ENCODE assay signal across 19 cellular contexts in genomic region chr14:38311655-38312054, GRCh38. TPM values are rescaled to one million over a fixed set of nuclear protein-coding genes. Genes with fewer than 3 reads are reported as not detected.
"Had no signal": no experiment of that assay in that cellular context is flagged by ENCODE, and none has a peak within 500 bp of the region (broad histone marks: within the 10 kb centered on the region; RNA-seq: fewer than 3 reads in every experiment).

No MANE protein-coding gene starts in this region.

- H3K9me3 ChIP-seq: body of pancreas, gastroesophageal sphincter, prostate gland, testis, upper lobe of left lung had no signal

- H3K27me3 ChIP-seq: body of pancreas, gastroesophageal sphincter, testis, upper lobe of left lung had no signal

- H3K4me3 ChIP-seq: body of pancreas, gastroesophageal sphincter, prostate gland, testis, upper lobe of left lung had no signal

- ATAC-seq: activated naive CD4-positive, alpha-beta T cell treated with anti-CD3 and anti-CD28 coated beads, Interleukin-2, amount 50 U/mL, for 72 hours; activated T-cell treated with anti-CD3 and anti-CD28 coated beads, Interleukin-2, amount 50 U/mL, for 72 hours; body of pancreas; gastroesophageal sphincter; sciatic nerve; stimulated activated naive CD8-positive, alpha-beta T cell treated with anti-CD3 and anti-CD28 coated beads, Interleukin-15, amount 100 ng/mL, for 72 hours had no signal

- DNase-seq: activated CD4-positive, alpha-beta T cell treated with anti-CD3 and anti-CD28 coated beads, Interleukin-2, amount 10 ng/mL, durations not matched to agents 7 days and 5 days; activated CD8-positive, alpha-beta memory T cell treated with anti-CD3 and anti-CD28 coated beads, Interleukin-2, amount 50 U/mL, for 48 hours; activated gamma-delta T cell; activated T-cell treated with anti-CD3 and anti-CD28 coated beads, Interleukin-2, amount 50 U/mL, for 72 hours; amniotic stem cell; body of pancreas; central memory CD4-positive, alpha-beta T cell; cortex of kidney; effector CD8-positive, alpha-beta T cell; kidney; stimulated activated CD4-positive, alpha-beta T cell treated with anti-CD3 and anti-CD28 coated beads, Interleukin-1b, Interleukin-23, amount 100 ng/mL, for 48 hours; stimulated activated naive CD8-positive, alpha-beta T cell treated with anti-CD3 and anti-CD28 coated beads, Interleukin-15, amount 100 ng/mL, for 72 hours; testis; upper lobe of left lung had no signal

- H3K4me1 ChIP-seq: body of pancreas, gastroesophageal sphincter, prostate gland, upper lobe of left lung had no signal

- H3K36me3 ChIP-seq: gastroesophageal sphincter, prostate gland, upper lobe of left lung had no signal

- H3K27ac ChIP-seq: body of pancreas, epithelial cell of prostate, gastroesophageal sphincter, prostate gland, testis had no signal

RNA-seq across cellular contexts. Expression of gene CLEC14A, which starts 55.8 kb away (rescaled TPM):
- total RNA-seq: activated CD4-positive, alpha-beta T cell treated with anti-CD3 and anti-CD28 coated beads, Interleukin-2, amount 10 ng/mL, durations not matched to agents 7 days and 5 days; activated naive CD4-positive, alpha-beta T cell treated with anti-CD3 and anti-CD28 coated beads, Interleukin-2, amount 50 U/mL, for 72 hours; activated T-cell treated with anti-CD3 and anti-CD28 coated beads, Interleukin-2, amount 50 U/mL, for 72 hours had no signal
